Comparison of ENCODE assay signal across 27 cellular contexts in the genomic region with DNA sequence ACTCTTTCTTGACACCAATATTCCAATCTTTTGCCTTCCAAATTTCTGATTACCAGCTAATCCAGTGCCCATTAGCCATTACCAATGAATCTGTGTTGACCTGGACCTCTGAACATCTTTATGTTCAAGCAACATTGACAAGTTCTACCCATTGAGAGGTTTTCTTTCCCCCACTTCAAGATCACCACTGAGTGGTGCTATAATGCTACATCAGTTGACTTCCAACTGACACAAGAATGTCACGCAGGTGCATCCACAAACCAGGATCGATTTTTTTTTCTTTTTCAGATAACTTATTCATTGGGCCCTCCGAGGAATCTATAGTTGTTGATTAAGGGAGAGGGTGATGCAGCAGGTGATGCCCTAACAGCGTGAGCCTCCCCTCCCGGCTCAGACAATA.
A peak's percentile ranks its signal among the peaks of the same experiment; 100 is the strongest.
DNase-seq lines count a peak whose midpoint lies in the region; ATAC-seq, FAIRE-seq and TF ChIP-seq lines count a peak whose summit lies in the region.
"Had no signal": no experiment of that assay in that cellular context is flagged by ENCODE, and none has a peak within 500 bp of the region (broad histone marks: within the 10 kb centered on the region; RNA-seq: fewer than 3 reads in every experiment).

No MANE protein-coding gene starts in this region.

- no peak overlapping the region for H3K4me2 ChIP-seq in PC-3 (ENCODE audit: low read length)

- H3K79me2 ChIP-seq in PC-3 (ENCODE audit: low read length) = no peaks in the 10 kb centered on the region

- peaks cover 26% of the 10 kb centered on the region for H3K27me3 Mint-ChIP-seq in endodermal cell (ENCODE audit: insufficient read depth)

- H2AFZ ChIP-seq in PC-3 (ENCODE audit: low read length) = no peak overlapping the region

- H3K27ac Mint-ChIP-seq in endodermal cell = no peak overlapping the region
- H3K27ac Mint-ChIP-seq: CD8-positive, alpha-beta T cell; T-helper 2 cell treated with Interferon-gamma antibody and Interleukin-4, amounts not matched to agents 5 μg/mL and 100 μg/mL, for 36 hours had no signal

- H3K9me2 ChIP-seq in PC-3 (replicated peaks; ENCODE audit: low read length) = 0 out of 2 replicates have a peak, but pooled peaks cover 5% of the 10 kb centered on the region

- intact Hi-C loops in PC-3 (cut with micrococcal nuclease) = no loop called here

- peak; percentile 30 for FAIRE-seq in GM12892 (lab: Jason Lieb, UNC)
- peak; percentile 42 for FAIRE-seq in HTR-8/SVneo (lab: Jason Lieb, UNC)
- no peak for FAIRE-seq in H54 (lab: Jason Lieb, UNC)
- FAIRE-seq: A204.1, G401.6 had no signal

- H3K4me1 ChIP-seq in PC-3 (ENCODE audit: insufficient read depth, low read length) (no peaks in the 10 kb centered on the region), endodermal cell (ENCODE audit: control insufficient read depth, insufficient read depth, low read length) (no peaks in the 10 kb centered on the region)
- H3K4me1 ChIP-seq: Caco-2, SJSA1 had no signal

- WGBS in endodermal cell (ENCODE audit: insufficient coverage in 1 of 2, insufficient read length in 1 of 2), 2 experiments = 84% methylated on average over 5 of the region's 5 CpGs; no CpG with 5 or more reads in 1 of the 2 experiments

- TF ChIP-seq CTCF in PC-3 (conservative IDR thresholded peaks at IDR 0.05; ENCODE audit: low read depth, low read length) = peak; percentile 25; the same call in 1 of the 2 replicates
- peak; percentile 52 for TF ChIP-seq CTCF in endodermal cell (conservative IDR thresholded peaks at IDR 0.05)
- TF ChIP-seq CTCF in RWPE1 (conservative IDR thresholded peaks at IDR 0.05; ENCODE audit: low read depth) = no peak

- H3K9ac ChIP-seq in PC-3 (ENCODE audit: low read length) = no peak overlapping the region
- no peak overlapping the region for H3K9ac ChIP-seq in endodermal cell (ENCODE audit: extremely low read depth, low read length, poor library complexity, severe bottlenecking)

- no peak for DNase-seq in GM12892 (ENCODE audit: insufficient read length)
- no peak for DNase-seq in HTR-8/SVneo (ENCODE audit: insufficient read length, low spot score)
- DNase-seq in PC-3 = no peak
- DNase-seq in endodermal cell = no peak
- no peak for DNase-seq in NCI-H1436 (lab: John Stamatoyannopoulos, UW)
- no peak for DNase-seq in activated T-cell treated with anti-CD3 and anti-CD28 coated beads for 4 hours
- no peak for DNase-seq in H54 (ENCODE audit: insufficient read length, low spot score)
- no peak for DNase-seq in RWPE1 (ENCODE audit: low spot score)
- DNase-seq: C1 segment of cervical spinal cord; Caco-2; CD8-positive, alpha-beta T cell; KBM-7; MG63; NCI-H1417; NCI-H1694 treated with DMSO at 0.1 percent for 48 hours; NCI-H2081 treated with DMSO at 0.1 percent for 48 hours; NCI-H2171; NCI-H345; NCI-H510A treated with DMSO at 0.1 percent for 48 hours; NCI-H774; OCI-M1; Right ventricle myocardium superior; T-helper 1 cell had no signal

- H3K27ac ChIP-seq in PC-3 (ENCODE audit: low read length) (no peak overlapping the region), endodermal cell (ENCODE audit: low read depth, low read length) (no peak overlapping the region), RWPE1 (no peak overlapping the region)
- H3K27ac ChIP-seq: SJSA1 had no signal

- H3K27me3 ChIP-seq in PC-3 (ENCODE audit: low read length) (peaks cover 12% of the 10 kb centered on the region; the same call in 1 of the 2 replicates), endodermal cell (ENCODE audit: control insufficient read depth, insufficient read depth, low read length, poor library complexity, severe bottlenecking) (peaks cover 24% of the 10 kb centered on the region)
- H3K27me3 ChIP-seq: MG63 had no signal

- H3F3A ChIP-seq in PC-3 (ENCODE audit: low read length, unreplicated experiment) = no peaks in the 10 kb centered on the region

- TF ChIP-seq POLR2A in GM12892 (IDR thresholded peaks at IDR 0.05; ENCODE audit: low read depth, low read length) (no peak), H54 (IDR thresholded peaks at IDR 0.05; ENCODE audit: low read depth, low read length) (no peak)

- CTCF ChIA-PET in PC-3 (lab: Charles Lee) (no interaction called here), RWPE1 (lab: Yijun Ruan, JAX) (interaction anchor here (0.6 kb wide), 1 partner anchor 292 kb away, joined by 3 read pairs; no protein-coding TSS in a partner anchor)

- H3K9me3 ChIP-seq in PC-3 (ENCODE audit: low read length) (no peaks in the 10 kb centered on the region), endodermal cell (ENCODE audit: control insufficient read depth, low read length) (peaks cover 4% of the 10 kb centered on the region)
- H3K9me3 ChIP-seq: Caco-2, MG63, SJSA1 had no signal

- H3K9me3 Mint-ChIP-seq in endodermal cell = peaks cover 6% of the 10 kb centered on the region

- H4K20me1 ChIP-seq in PC-3 (ENCODE audit: low read length) = no peaks in the 10 kb centered on the region

- POLR2A ChIA-PET in PC-3 (lab: Charles Lee; ENCODE audit: unreplicated experiment) = no interaction called here
- POLR2A ChIA-PET in RWPE1 (lab: Yijun Ruan, JAX; ENCODE audit: low non-redundant PET) = no interaction called here

- H3K4me3 Mint-ChIP-seq in endodermal cell = no peak overlapping the region
- H3K4me3 Mint-ChIP-seq: CD8-positive, alpha-beta T cell; T-helper 2 cell treated with Interferon-gamma antibody and Interleukin-4, amounts not matched to agents 5 μg/mL and 100 μg/mL, for 36 hours had no signal

- no TSS peak for BruUV-seq in PC-3 (replicated peaks; lab: Mats Ljungman, UMichigan)

- no peaks in the 10 kb centered on the region for H3K36me3 ChIP-seq in PC-3 (ENCODE audit: low read depth, low read length)
- H3K36me3 ChIP-seq in endodermal cell (ENCODE audit: control insufficient read depth, insufficient read depth, low read length) = no peaks in the 10 kb centered on the region
- H3K36me3 ChIP-seq: MG63, SJSA1 had no signal

- H3K36me3 Mint-ChIP-seq in endodermal cell (ENCODE audit: low read depth) = no peaks in the 10 kb centered on the region

- peaks cover 3% of the 10 kb centered on the region for H3K4me1 Mint-ChIP-seq in endodermal cell

- no peak for ATAC-seq in PC-3
- ATAC-seq: CD8-positive, alpha-beta T cell had no signal

- H3K4me3 ChIP-seq in PC-3 (ENCODE audit: low read length) = no peak overlapping the region
- H3K4me3 ChIP-seq in endodermal cell (ENCODE audit: low read length) = no peak overlapping the region
- H3K4me3 ChIP-seq: MG63, SJSA1 had no signal
